19 cellular contexts compared by ENCODE assay signal in the genomic region with DNA sequence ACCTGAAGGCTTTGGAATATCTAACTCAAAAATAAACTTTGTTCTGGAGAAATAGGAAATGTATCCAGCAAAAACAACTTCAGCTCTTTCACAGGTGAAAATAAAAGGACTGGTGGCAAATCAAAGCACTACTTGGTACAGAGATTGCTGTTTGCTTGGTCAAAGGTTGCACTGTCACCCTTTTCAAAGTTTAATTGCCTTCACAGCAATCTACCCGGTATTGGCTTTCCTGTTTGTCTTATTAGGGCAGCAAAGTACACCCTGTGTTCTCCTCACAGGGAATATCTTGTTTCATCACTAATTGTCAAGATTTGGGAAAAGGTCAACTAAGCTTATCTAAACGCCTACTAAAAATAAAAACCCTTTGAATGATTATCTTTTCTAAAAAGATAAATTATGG.
"Had no signal": no experiment of that assay in that cellular context is flagged by ENCODE, and none has a peak within 500 bp of the region (broad histone marks: within the 10 kb centered on the region; RNA-seq: fewer than 3 reads in every experiment).

No MANE protein-coding gene starts in this region.

- DNase-seq: activated CD4-positive, alpha-beta T cell treated with anti-CD3 and anti-CD28 coated beads, Interleukin-2, amount 10 ng/mL, durations not matched to agents 24 days and 14 days; activated CD8-positive, alpha-beta T cell treated with anti-CD3 and anti-CD28 coated beads for 36 hours; activated naive CD4-positive, alpha-beta T cell treated with Interleukin-2 at 50 U/mL for 16 hours; activated naive CD8-positive, alpha-beta T cell treated with anti-CD3 and anti-CD28 coated beads, Interleukin-2, amount 10 ng/mL, durations not matched to agents 7 days and 5 days; activated T-cell treated with anti-CD3 and anti-CD28 coated beads, Interleukin-2, amount 50 U/mL, for 1 hour; amygdala; body of pancreas; caudate nucleus; erythroblast; head of caudate nucleus; mesenchymal stem cell; retina; stimulated activated CD4-positive, alpha-beta T cell treated with anti-CD3 and anti-CD28 coated beads, Interleukin-12 subunit alpha, Interleukin-12 subunit beta, amount 100 ng/mL, for 4 hours; stimulated activated CD4-positive, alpha-beta T cell treated with anti-CD3 and anti-CD28 coated beads, Interleukin-1b, Interleukin-23, amount 100 ng/mL, for 48 hours; stimulated activated naive CD8-positive, alpha-beta T cell treated with anti-CD3 and anti-CD28 coated beads, Interleukin-15, Interleukin-2, amounts not matched to agents 100 U/mL and 50 U/mL, for 24 hours; T1000 had no signal

- H3K9me3 ChIP-seq: body of pancreas, tibial nerve had no signal

- H3K27me3 ChIP-seq: body of pancreas, tibial nerve had no signal

- ATAC-seq: activated CD8-positive, alpha-beta T cell treated with anti-CD3 and anti-CD28 coated beads for 36 hours; body of pancreas; natural killer cell treated with Interleukin-12 subunit alpha and Interleukin-12 subunit beta and Interleukin-15 and Interleukin-18, amount 100 ng/mL, for 72 hours; stimulated activated naive CD8-positive, alpha-beta T cell treated with anti-CD3 and anti-CD28 coated beads, Interleukin-15, Interleukin-2, amounts not matched to agents 100 U/mL and 50 U/mL, for 24 hours had no signal

- H3K36me3 ChIP-seq: tibial nerve had no signal

- H3K4me1 ChIP-seq: body of pancreas, tibial nerve had no signal

- H3K4me3 ChIP-seq: body of pancreas, tibial nerve had no signal

- H3K27ac ChIP-seq: body of pancreas, tibial nerve had no signal

- FAIRE-seq: colon had no signal
